16 cellular contexts compared by ENCODE assay signal in genomic region chr14:90674043-90674670, GRCh38.
A peak's percentile ranks its signal among the peaks of the same experiment; 100 is the strongest.
DNase-seq lines count a peak whose midpoint lies in the region; ATAC-seq, FAIRE-seq and TF ChIP-seq lines count a peak whose summit lies in the region.
"Had no signal": no experiment of that assay in that cellular context is flagged by ENCODE, and none has a peak within 500 bp of the region (broad histone marks: within the 10 kb centered on the region; RNA-seq: fewer than 3 reads in every experiment).

No MANE protein-coding gene starts in this region.

- no peak overlapping the region for H3K23ac ChIP-seq in H1 (ENCODE audit: insufficient read length)

- H3K27ac ChIP-seq in GM23338 (ENCODE audit: low read depth) (no peak overlapping the region), H1 (ENCODE audit: low read depth, low read length) (no peak overlapping the region), gastrocnemius medialis (peak overlapping the region; percentile 94 to 99 (median 96))
- H3K27ac ChIP-seq: body of pancreas had no signal

- no peak overlapping the region for H3K27ac Mint-ChIP-seq in GM23338
- H3K27ac Mint-ChIP-seq: T-helper 1 cell treated with Interleukin-12 subunit alpha and Interleukin-12 subunit beta and Interleukin-4 antibody, amounts not matched to agents 30 μg/mL and 1 μg/mL, for 36 hours had no signal

- no peaks in the 10 kb centered on the region for H3K9me3 ChIP-seq in H1 (ENCODE audit: insufficient read depth in 2 of 2, low read depth in 1 of 2, low read length in 1 of 2)
- no peaks in the 10 kb centered on the region for H3K9me3 ChIP-seq in gastrocnemius medialis
- H3K9me3 ChIP-seq: body of pancreas, esophagus squamous epithelium had no signal

- no peak overlapping the region for H4K91ac ChIP-seq in H1 (replicated peaks; ENCODE audit: insufficient read length, low read length)

- no peak overlapping the region for H3K18ac ChIP-seq in H1 (ENCODE audit: extremely low read depth, low read length)

- no peak overlapping the region for H2BK120ac ChIP-seq in H1 (replicated peaks; ENCODE audit: low read depth, low read length)

- H3K27me3 ChIP-seq in GM23338 (ENCODE audit: insufficient read depth) (no peaks in the 10 kb centered on the region), H1 (replicated peaks in 1 of 4; ENCODE audit: control insufficient read depth in 3 of 4, extremely low read depth in 1 of 4, insufficient read depth in 3 of 4, low read length in 3 of 4) (no peaks in the 10 kb centered on the region), gastrocnemius medialis (no peaks in the 10 kb centered on the region)
- H3K27me3 ChIP-seq: body of pancreas, esophagus squamous epithelium had no signal

- H3K9me3 Mint-ChIP-seq in GM23338: no peaks in the 10 kb centered on the region; the same call in 2 of the 3 replicates
- H3K9me3 Mint-ChIP-seq: T-helper 1 cell treated with Interleukin-12 subunit alpha and Interleukin-12 subunit beta and Interleukin-4 antibody, amounts not matched to agents 30 μg/mL and 1 μg/mL, for 36 hours had no signal

- 0 out of 3 replicates have a peak, but pooled peaks cover 3% of the 10 kb centered on the region for H3K4me1 Mint-ChIP-seq in GM23338

- TF ChIP-seq CTCF in GM23338 (conservative IDR thresholded peaks at IDR 0.05; ENCODE audit: low read depth in 2 of 2) (no peak), H1 (IDR thresholded peaks at IDR 0.05; ENCODE audit: control extremely low read depth in 1 of 3, insufficient read depth in 1 of 3, low read depth in 1 of 3, low read length in 3 of 3) (no peak), gastrocnemius medialis (IDR thresholded peaks at IDR 0.05 in 4 of 5, conservative IDR thresholded peaks at IDR 0.05 in 1 of 5) (no peak)

- no peak overlapping the region for H3K4ac ChIP-seq in H1 (replicated peaks; ENCODE audit: insufficient read length, low read depth, low read length)

- H3K9me2 ChIP-seq in GM23338 (ENCODE audit: insufficient read depth): peaks cover 8% of the 10 kb centered on the region; the same call in 1 of the 2 replicates

- H3K4me1 ChIP-seq in GM23338 (ENCODE audit: insufficient read depth) (no peaks in the 10 kb centered on the region), H1 (replicated peaks in 1 of 4; ENCODE audit: control insufficient read depth in 3 of 4, insufficient read depth in 4 of 4, low read length in 3 of 4) (no peaks in the 10 kb centered on the region), gastrocnemius medialis (peaks cover 60 to 82% of the 10 kb centered on the region in 2 donors)
- H3K4me1 ChIP-seq: body of pancreas had no signal

- H3K79me1 ChIP-seq in H1 (ENCODE audit: low read depth, low read length): peaks cover 2% of the 10 kb centered on the region; the same call in 1 of the 2 replicates

- in situ Hi-C loops in gastrocnemius medialis (cut with MboI; ENCODE audit: low sequenced_read_pairs in 4 of 4): loop anchor here in 1 of 4 donors (10.0 kb wide), 1 partner anchor 49 kb away; no protein-coding TSS in a partner anchor

- H3K36me3 ChIP-seq in GM23338 (ENCODE audit: insufficient read depth) (no peaks in the 10 kb centered on the region), H1 (ENCODE audit: control insufficient read depth in 2 of 4, insufficient read depth in 4 of 4, low read length in 3 of 4) (no peaks in the 10 kb centered on the region), gastrocnemius medialis (no peaks in the 10 kb centered on the region)

- DNase-seq in GM23338 (ENCODE audit: low spot score): no peak
- peak; percentile 55 for DNase-seq in NOMO-1 treated with DMSO at 0.1 percent for 48 hours (lab: John Stamatoyannopoulos, UW; ENCODE audit: unreplicated experiment)
- DNase-seq in H1 (ENCODE audit: low read depth in 1 of 2, low spot score in 2 of 2): no peak
- peak; percentile 54 to 83 for DNase-seq in gastrocnemius medialis
- DNase-seq in HTR-8/SVneo (ENCODE audit: insufficient read length, low spot score): no peak
- no peak for DNase-seq in stimulated activated CD4-positive, alpha-beta T cell treated with anti-CD3 and anti-CD28 coated beads, Interleukin-4, amount 100 ng/mL, for 4 hours
- DNase-seq in amygdala (lab: John Stamatoyannopoulos, UW): no peak
- DNase-seq: body of pancreas; esophagus squamous epithelium; HCEC 1CT; NCI-H2081 treated with DMSO at 0.1 percent for 48 hours; nucleus accumbens; RPMI8226; stimulated activated CD4-positive, alpha-beta T cell treated with anti-CD3 and anti-CD28 coated beads, Interleukin-2, amount 100 ng/mL, for 48 hours had no signal

- CTCF ChIA-PET in H1 (lab: Charles Lee; ENCODE audit: partially characterized antibody): interaction anchor here (0.6 to 1.6 kb wide), 4 partner anchors 23 to 561 kb away, joined by 3 to 5 read pairs (median 4); no protein-coding TSS in a partner anchor

- intact Hi-C loops in gastrocnemius medialis (cut with DNase I; ENCODE audit: low total_unique reads): loop anchor here (1.0 to 2.0 kb wide), 2 partner anchors 9 to 49 kb away; no protein-coding TSS in a partner anchor

- peaks cover 9% of the 10 kb centered on the region for H3K36me3 Mint-ChIP-seq in GM23338 (ENCODE audit: low read depth)

- H2AK5ac ChIP-seq in H1 (ENCODE audit: low read depth, low read length): no peak overlapping the region

- H2BK20ac ChIP-seq in H1 (ENCODE audit: low read length): no peak overlapping the region

- H3K4me3 ChIP-seq in GM23338 (no peak overlapping the region), H1 (ENCODE audit: extremely low read depth in 1 of 4, insufficient read depth in 2 of 4, low read depth in 3 of 4, low read length in 4 of 4) (no peak overlapping the region), gastrocnemius medialis (no peak overlapping the region)
- H3K4me3 ChIP-seq: body of pancreas, esophagus squamous epithelium had no signal

- no peak overlapping the region for H3K56ac ChIP-seq in H1 (replicated peaks; ENCODE audit: insufficient read length, low read depth, low read length)

- peak; percentile 39; the same call in 2 of the 3 replicates for ATAC-seq in GM23338
- peak; percentile 7 to 51 for ATAC-seq in gastrocnemius medialis
- ATAC-seq: body of pancreas had no signal

- TF ChIP-seq POLR2A in H1 (IDR thresholded peaks at IDR 0.05; ENCODE audit: control extremely low read depth in 1 of 2, low read depth in 2 of 2, low read length in 2 of 2) (no peak), gastrocnemius medialis (IDR thresholded peaks at IDR 0.05) (peak; percentile 18 to 29)

- TF ChIP-seq EP300 in H1 (IDR thresholded peaks at IDR 0.05; ENCODE audit: borderline replicate concordance in 1 of 2, low read depth in 2 of 2, low read length in 2 of 2): no peak

- TF ChIP-seq RAD21 in H1 (IDR thresholded peaks at IDR 0.05 in 1 of 2, conservative IDR thresholded peaks at IDR 0.05 in 1 of 2; ENCODE audit: low read depth in 2 of 2, low read length in 2 of 2): no peak

- H2BK5ac ChIP-seq in H1 (ENCODE audit: low read depth, low read length): no peak overlapping the region

- no peaks in the 10 kb centered on the region for H3K23me2 ChIP-seq in H1 (ENCODE audit: low read depth, low read length)

- no peak overlapping the region for H3K14ac ChIP-seq in H1 (ENCODE audit: insufficient read length)

- H2BK15ac ChIP-seq in H1 (ENCODE audit: low read length): no peak overlapping the region

- H3K9ac ChIP-seq in H1 (replicated peaks in 1 of 4; ENCODE audit: extremely low read depth in 1 of 4, low read depth in 3 of 4, low read length in 3 of 4): no peak overlapping the region

- no peak overlapping the region for H3K4me2 ChIP-seq in GM23338
- no peak overlapping the region for H3K4me2 ChIP-seq in H1 (ENCODE audit: insufficient read depth in 1 of 2, low read depth in 2 of 2, low read length in 2 of 2)

- H4K20me1 ChIP-seq in GM23338 (replicated peaks; ENCODE audit: insufficient read depth) (no peaks in the 10 kb centered on the region), H1 (replicated peaks in 1 of 2; ENCODE audit: control insufficient read depth in 1 of 2, insufficient read depth in 2 of 2, low read length in 2 of 2) (no peaks in the 10 kb centered on the region)

- 95% methylated on average over 8 of the region's 8 CpGs; no CpG with 5 or more reads in 1 of the 2 experiments for WGBS in H1 (ENCODE audit: extremely low coverage in 1 of 2, insufficient coverage in 1 of 2, insufficient read length in 1 of 2, insufficient replicate concordance in 2 of 2, low coverage in 1 of 2, low lambda C conversion rate in 2 of 2, missing lambda C conversion rate in 1 of 2), 2 experiments

- FAIRE-seq in H1 (lab: Jason Lieb, UNC): no peak
- no peak for FAIRE-seq in HTR-8/SVneo (lab: Jason Lieb, UNC)
- FAIRE-seq: keratinocyte had no signal

- H4K5ac ChIP-seq in H1 (ENCODE audit: insufficient read length, low read depth, low read length): no peak overlapping the region

- H4K8ac ChIP-seq in H1 (ENCODE audit: extremely low read depth, insufficient read depth, low read length): no peak overlapping the region

- POLR2A ChIA-PET in H1 (lab: Charles Lee; ENCODE audit: partially characterized antibody): no interaction called here

- H2BK12ac ChIP-seq in H1 (ENCODE audit: low read depth, low read length): no peak overlapping the region

- no peaks in the 10 kb centered on the region for H3F3A ChIP-seq in GM23338 (replicated peaks; ENCODE audit: low read depth)

- H2AFZ ChIP-seq in GM23338: no peak overlapping the region
- no peak overlapping the region for H2AFZ ChIP-seq in H1 (ENCODE audit: low read length)

- H3K27me3 Mint-ChIP-seq in GM23338 (ENCODE audit: insufficient read depth, low read depth, poor library complexity): no peaks in the 10 kb centered on the region

- H3K4me3 Mint-ChIP-seq in GM23338: no peak overlapping the region
- H3K4me3 Mint-ChIP-seq: T-helper 1 cell treated with Interleukin-12 subunit alpha and Interleukin-12 subunit beta and Interleukin-4 antibody, amounts not matched to agents 30 μg/mL and 1 μg/mL, for 36 hours had no signal

- H3K79me2 ChIP-seq in GM23338 (replicated peaks; ENCODE audit: insufficient read depth) (no peaks in the 10 kb centered on the region), H1 (ENCODE audit: control insufficient read depth in 1 of 2, insufficient read depth in 2 of 2, low read length in 2 of 2) (no peaks in the 10 kb centered on the region)

TF ChIP-seq in GM23338, 12 proteins besides CTCF, POLR2A, EP300 and RAD21 (continues in another document):
- TF ChIP-seq NANOG (IDR thresholded peaks at IDR 0.05; ENCODE audit: borderline replicate concordance): no peak
- TF ChIP-seq EZH2phosphoT487 (IDR thresholded peaks at IDR 0.05; ENCODE audit: unreplicated experiment): no peak

TF ChIP-seq in H1, 55 proteins besides CTCF, POLR2A, EP300 and RAD21 (continues in another document):
- no peak for TF ChIP-seq KDM1A (IDR thresholded peaks at IDR 0.05; ENCODE audit: borderline replicate concordance, low read length)
- no peak for TF ChIP-seq TBP (IDR thresholded peaks at IDR 0.05; ENCODE audit: low read depth, low read length)
- TF ChIP-seq JUND (IDR thresholded peaks at IDR 0.05; ENCODE audit: low read length): no peak
- TF ChIP-seq CBX5 (IDR thresholded peaks at IDR 0.05; ENCODE audit: low read depth, low read length): no peak
- TF ChIP-seq CBX8 (IDR thresholded peaks at IDR 0.05; ENCODE audit: borderline replicate concordance, low read depth, low read length): no peak
- no peak for TF ChIP-seq SIRT6 (IDR thresholded peaks at IDR 0.05; ENCODE audit: low read length)
- peak; percentile 30; the same call in 1 of the 2 replicates for TF ChIP-seq MAX (IDR thresholded peaks at IDR 0.05)

Comparison
In these comparisons a context has a peak if more than half of its experiments do, and no peak if none do; other contexts are left out.
1. DNase-seq: peak in NOMO-1 treated with DMSO at 0.1 percent for 48 hours (single experiment) and gastrocnemius medialis (2 of 2); none in GM23338 (single experiment), H1 (0 of 2), HTR-8/SVneo (single experiment), stimulated activated CD4-positive, alpha-beta T cell treated with anti-CD3 and anti-CD28 coated beads, Interleukin-4, amount 100 ng/mL, for 4 hours (0 of 2) and amygdala (0 of 56).
2. H3K27ac ChIP-seq: peak in gastrocnemius medialis (4 of 4); none in GM23338 (single experiment) and H1 (single experiment).
3. POLR2A ChIP-seq: peak in gastrocnemius medialis (2 of 2); none in H1 (0 of 2).